Comparison of ENCODE assay signal across 14 cellular contexts in the genomic region with DNA sequence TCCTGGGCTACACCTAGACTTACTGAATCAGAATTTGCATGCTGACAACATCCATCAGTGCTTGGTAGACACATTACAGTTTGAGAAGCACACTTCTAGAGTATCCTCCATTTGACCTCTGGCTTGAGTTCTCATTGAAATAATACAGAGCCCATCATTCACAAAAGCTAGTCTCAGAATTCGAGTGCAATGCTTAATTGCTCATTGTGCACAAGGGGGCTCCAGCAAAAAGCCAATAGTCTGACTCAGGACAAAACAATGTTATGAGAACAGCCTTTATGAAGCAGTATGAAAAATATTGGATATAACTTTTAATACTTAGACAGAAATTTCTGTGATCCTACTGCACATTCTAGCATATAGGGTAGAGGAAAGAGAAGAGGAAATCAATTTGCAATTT.
DNase-seq lines count a peak whose midpoint lies in the region; ATAC-seq and TF ChIP-seq lines count a peak whose summit lies in the region.
"Had no signal": no experiment of that assay in that cellular context is flagged by ENCODE, and none has a peak within 500 bp of the region (broad histone marks: within the 10 kb centered on the region; RNA-seq: fewer than 3 reads in every experiment).

No MANE protein-coding gene starts in this region.

- no peaks in the 10 kb centered on the region for H3K9me3 Mint-ChIP-seq in glutamatergic neuron (ENCODE audit: unreplicated experiment)
- H3K9me3 Mint-ChIP-seq: activated CD4-positive, alpha-beta T cell treated with anti-CD3 and anti-CD28 coated beads, Interleukin-2, amount 10 ng/mL, durations not matched to agents 7 days and 5 days; central memory CD8-positive, alpha-beta T cell; T-helper 1 cell treated with Interleukin-12 subunit alpha and Interleukin-12 subunit beta and Interleukin-4 antibody, amounts not matched to agents 30 μg/mL and 1 μg/mL, for 36 hours had no signal

- no peaks in the 10 kb centered on the region for H3K27me3 ChIP-seq in layer of hippocampus (ENCODE audit: control insufficient read depth, insufficient read depth, low read length)
- H3K27me3 ChIP-seq: tibial artery had no signal

- in situ Hi-C loops in ACHN (cut with HindIII; ENCODE audit: low pct_ligation_motif_present, low pct_unique_long_range_greater_than_20kb, low sequenced_read_pairs) (no loop called here), GM13976 (cut with MboI; ENCODE audit: low sequenced_read_pairs, unreplicated experiment) (no loop called here)

- no peak overlapping the region for H3K27ac Mint-ChIP-seq in glutamatergic neuron (ENCODE audit: unreplicated experiment)
- H3K27ac Mint-ChIP-seq: activated CD4-positive, alpha-beta T cell treated with anti-CD3 and anti-CD28 coated beads, Interleukin-2, amount 10 ng/mL, durations not matched to agents 7 days and 5 days; T-helper 1 cell treated with Interleukin-12 subunit alpha and Interleukin-12 subunit beta and Interleukin-4 antibody, amounts not matched to agents 30 μg/mL and 1 μg/mL, for 36 hours had no signal

- no peak for ATAC-seq in HG03442 (IDR thresholded peaks at IDR 0.05; ENCODE audit: unreplicated experiment)

- no peaks in the 10 kb centered on the region for H3K36me3 Mint-ChIP-seq in glutamatergic neuron (ENCODE audit: unreplicated experiment)

- no peaks in the 10 kb centered on the region for H3K27me3 Mint-ChIP-seq in glutamatergic neuron (ENCODE audit: unreplicated experiment)
- H3K27me3 Mint-ChIP-seq: activated CD4-positive, alpha-beta T cell treated with anti-CD3 and anti-CD28 coated beads, Interleukin-2, amount 10 ng/mL, durations not matched to agents 7 days and 5 days; central memory CD8-positive, alpha-beta T cell had no signal

- TF ChIP-seq CTCF in glutamatergic neuron (IDR thresholded peaks at IDR 0.05; ENCODE audit: partially characterized antibody, unreplicated experiment) = no peak
- TF ChIP-seq CTCF in GM13976 (IDR thresholded peaks at IDR 0.05; ENCODE audit: borderline replicate concordance, control extremely low read depth, extremely low read depth, insufficient read depth, missing control alignments) = no peak

- H3K4me3 Mint-ChIP-seq in glutamatergic neuron (ENCODE audit: unreplicated experiment) = no peak overlapping the region
- H3K4me3 Mint-ChIP-seq: activated CD4-positive, alpha-beta T cell treated with anti-CD3 and anti-CD28 coated beads, Interleukin-2, amount 10 ng/mL, durations not matched to agents 7 days and 5 days; central memory CD8-positive, alpha-beta T cell; T-helper 1 cell treated with Interleukin-12 subunit alpha and Interleukin-12 subunit beta and Interleukin-4 antibody, amounts not matched to agents 30 μg/mL and 1 μg/mL, for 36 hours had no signal

- DNase-seq in ACHN = peak; percentile 70
- DNase-seq in HS-5 (ENCODE audit: low read depth) = peak; percentile 30
- DNase-seq in caudate nucleus (lab: John Stamatoyannopoulos, UW) = peak in 1 of 61 donors; percentile 15
- no peak for DNase-seq in glutamatergic neuron
- no peak for DNase-seq in GM13976 (ENCODE audit: low spot score)
- no peak for DNase-seq in NCI-H1436 treated with DMSO at 0.1 percent for 48 hours (lab: John Stamatoyannopoulos, UW)
- DNase-seq: activated CD4-positive, alpha-beta T cell treated with anti-CD3 and anti-CD28 coated beads, Interleukin-2, amount 10 ng/mL, durations not matched to agents 7 days and 5 days; DMS 273 treated with DMSO at 0.1 percent for 48 hours; NCI-H1092; tibial artery had no signal

- no peaks in the 10 kb centered on the region for H3K4me1 Mint-ChIP-seq in glutamatergic neuron (ENCODE audit: low read depth, unreplicated experiment)

- peak overlapping the region; percentile 11 for H3K27ac ChIP-seq in caudate nucleus (ENCODE audit: low read depth, low read length)
- H3K27ac ChIP-seq in layer of hippocampus (ENCODE audit: low read depth, low read length) = peak overlapping the region; percentile 2
- H3K27ac ChIP-seq: tibial artery had no signal

Comparison
In these comparisons a context has a peak if more than half of its experiments do, and no peak if none do; other contexts are left out.
1. DNase-seq: peak in ACHN (single experiment) and HS-5 (single experiment); none in glutamatergic neuron (single experiment), GM13976 (single experiment) and NCI-H1436 treated with DMSO at 0.1 percent for 48 hours (single experiment).